1 cellular context compared by ENCODE assay signal in the genomic region with DNA sequence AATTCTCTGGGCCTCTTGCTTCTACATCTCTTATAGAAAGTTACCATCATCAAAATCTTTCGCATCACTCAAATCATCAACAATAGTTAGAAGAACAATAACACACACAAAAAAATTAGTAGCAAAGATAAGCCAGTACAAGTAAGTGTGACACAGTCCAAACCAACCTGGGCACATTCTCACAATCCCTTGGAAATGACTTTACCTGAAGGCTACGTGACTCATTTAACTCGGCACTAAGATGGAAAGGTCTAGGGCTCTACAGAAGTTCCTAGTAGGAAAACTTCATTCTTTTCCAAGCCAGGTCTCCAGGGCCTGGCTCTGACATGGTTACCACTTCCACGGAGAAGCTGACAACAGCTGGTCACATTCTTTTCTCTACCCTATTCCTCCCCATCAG. TPM values are rescaled to one million over a fixed set of nuclear protein-coding genes. Genes with fewer than 3 reads are reported as not detected.
"Had no signal": no experiment of that assay in that cellular context is flagged by ENCODE, and none has a peak within 500 bp of the region (broad histone marks: within the 10 kb centered on the region; RNA-seq: fewer than 3 reads in every experiment).

No MANE protein-coding gene starts in this region.

RNA-seq across cellular contexts. Expression of a gene that starts 42.3 kb away (rescaled TPM):
- total RNA-seq: gastrocnemius medialis had no signal
